ENCODE assay signal across 7 cellular contexts in genomic region chr16:89461834-89462385, GRCh38. TPM values are rescaled to one million over a fixed set of nuclear protein-coding genes. Genes with fewer than 3 reads are reported as not detected.
DNase-seq lines count a peak whose midpoint lies in the region; ATAC-seq, FAIRE-seq and TF ChIP-seq lines count a peak whose summit lies in the region.
"Not testable (repeated sequence)": the region's sequence is repeated elsewhere in the genome, so short reads cannot be mapped to it uniquely, and the experiment has no call there.

No MANE protein-coding gene starts in this region.

- in situ Hi-C loops in HepG2 (cut with HindIII; ENCODE audit: extremely low pct_ligation_motif_present, low pct_unique_long_range_greater_than_20kb), result not testable (repeated sequence)

- H3K36me3 Mint-ChIP-seq in CD4-positive, alpha-beta memory T cell, result peaks cover 7 to 26% of the 10 kb centered on the region in 2 donors
- H3K36me3 Mint-ChIP-seq in T-cell; activated naive CD8-positive, alpha-beta T cell: not testable (repeated sequence)
- peaks cover 59% of the 10 kb centered on the region for H3K36me3 Mint-ChIP-seq in effector memory CD8-positive, alpha-beta T cell (ENCODE audit: insufficient read depth)

- peaks cover 56% of the 10 kb centered on the region for H4K20me1 ChIP-seq in Karpas-422 (ENCODE audit: insufficient read depth, low read depth, low read length)
- H4K20me1 ChIP-seq in HepG2 (ENCODE audit: insufficient read depth, low read length), result peaks cover 75% of the 10 kb centered on the region

- H3K9ac ChIP-seq in Karpas-422 (ENCODE audit: low read length); HepG2 (ENCODE audit: insufficient read depth, low read depth, low read length): not testable (repeated sequence)

- WGBS in HepG2 (ENCODE audit: low lambda C conversion rate), result 92% methylated on average over 12 of the region's 22 CpGs

- FAIRE-seq in HepG2 (lab: Jason Lieb, UNC), result not testable (repeated sequence)

- H3K9me3 Mint-ChIP-seq in CD4-positive, alpha-beta memory T cell; T-cell; activated naive CD8-positive, alpha-beta T cell (ENCODE audit: low read depth); effector memory CD8-positive, alpha-beta T cell: not testable (repeated sequence)

- peaks cover 61% of the 10 kb centered on the region for H3K79me2 ChIP-seq in Karpas-422 (ENCODE audit: low read length)
- peaks cover 82% of the 10 kb centered on the region for H3K79me2 ChIP-seq in HepG2 (ENCODE audit: insufficient read depth, low read length)

- POLR2A ChIA-PET in A673 (lab: Charles Lee; ENCODE audit: low non-redundant PET), result interaction anchor here (0.6 kb wide), 1 partner anchor 461 kb away, joined by 3 read pairs; no protein-coding TSS in a partner anchor
- POLR2A ChIA-PET in CD4-positive, alpha-beta memory T cell (lab: Charles Lee; ENCODE audit: partially characterized antibody), result interaction anchor here (0.9 kb wide), 1 partner anchor 11 kb away, joined by 3 read pairs; no protein-coding TSS in a partner anchor
- POLR2A ChIA-PET in T-cell (lab: Charles Lee), result interaction anchor here (0.5 to 0.9 kb wide), 2 partner anchors 22 to 42 kb away, joined by 3 read pairs; no protein-coding TSS in a partner anchor
- POLR2A ChIA-PET in HepG2 (lab: Yijun Ruan, JAX), result interaction anchor here (1.1 kb wide), 1 partner anchor 52 kb away, joined by 3 read pairs; no protein-coding TSS in a partner anchor

- H3K9me3 ChIP-seq in A673 (ENCODE audit: low read depth, low read length, poor library complexity, severe bottlenecking); CD4-positive, alpha-beta memory T cell (ENCODE audit: control insufficient read depth in 1 of 2, low read length in 2 of 2); Karpas-422 (ENCODE audit: low read length); HepG2 (ENCODE audit: low read length): not testable (repeated sequence)

- CTCF ChIA-PET in A673 (lab: Charles Lee); HepG2 (lab: Yijun Ruan, JAX; ENCODE audit: low intra/inter-chr PET ratio, low total read pairs): not testable (repeated sequence)
- CTCF ChIA-PET in CD4-positive, alpha-beta memory T cell (lab: Charles Lee; ENCODE audit: partially characterized antibody), result interaction anchor here (0.6 to 1.3 kb wide), 2 partner anchors 47 to 52 kb away, joined by 3 read pairs; no protein-coding TSS in a partner anchor
- CTCF ChIA-PET in T-cell (lab: Charles Lee), result interaction anchor here (1.0 to 1.3 kb wide), 2 partner anchors 11 to 15 kb away, joined by 5 to 8 read pairs; no protein-coding TSS in a partner anchor

- H3K4me3 Mint-ChIP-seq in CD4-positive, alpha-beta memory T cell; T-cell; activated naive CD8-positive, alpha-beta T cell: not testable (repeated sequence)
- H3K4me3 Mint-ChIP-seq in effector memory CD8-positive, alpha-beta T cell, result peak overlapping the region; percentile 31 to 48

- BruUV-seq in A673 (replicated peaks; lab: Mats Ljungman, UMichigan); HepG2 (replicated peaks; lab: Mats Ljungman, UMichigan): not testable (repeated sequence)

- intact Hi-C loops in A673 (cut with micrococcal nuclease; ENCODE audit: unreplicated experiment); CD4-positive, alpha-beta memory T cell (cut with micrococcal nuclease); HepG2 (cut with micrococcal nuclease; ENCODE audit: unreplicated experiment): not testable (repeated sequence)

- H3K27me3 ChIP-seq in A673 (replicated peaks; ENCODE audit: insufficient read depth, low read depth, low read length, poor library complexity); CD4-positive, alpha-beta memory T cell (ENCODE audit: insufficient read depth, low read length); Karpas-422 (ENCODE audit: low read length); HepG2 (ENCODE audit: control insufficient read depth in 1 of 2, insufficient read depth in 2 of 2, low read length in 2 of 2): not testable (repeated sequence)

- H3K27ac ChIP-seq in A673 (ENCODE audit: low read depth, low read length, poor library complexity, severe bottlenecking); CD4-positive, alpha-beta memory T cell (ENCODE audit: low read depth, low read length); Karpas-422 (ENCODE audit: low read length); HepG2 (ENCODE audit: extremely low read length, insufficient read depth, low read length): not testable (repeated sequence)

- H3K4me3 ChIP-seq in A673 (ENCODE audit: low read depth, low read length, poor library complexity, severe bottlenecking); CD4-positive, alpha-beta memory T cell (ENCODE audit: low read length in 2 of 2); Karpas-422 (ENCODE audit: low read length); HepG2 (replicated peaks in 1 of 3; ENCODE audit: insufficient read depth in 1 of 3, low read depth in 2 of 3, low read length in 3 of 3): not testable (repeated sequence)

- peaks cover 36% of the 10 kb centered on the region for H3K4me1 ChIP-seq in A673 (ENCODE audit: insufficient read depth, low read length, poor library complexity, severe bottlenecking)
- peaks cover 61% of the 10 kb centered on the region for H3K4me1 ChIP-seq in CD4-positive, alpha-beta memory T cell (ENCODE audit: insufficient read depth, low read length)
- not testable (repeated sequence) for H3K4me1 ChIP-seq in Karpas-422 (ENCODE audit: low read length)
- peaks cover 81% of the 10 kb centered on the region for H3K4me1 ChIP-seq in HepG2 (ENCODE audit: insufficient read depth, low read length)

- H2AFZ ChIP-seq in Karpas-422 (ENCODE audit: low read length); HepG2 (ENCODE audit: low read length): not testable (repeated sequence)

- peak; percentile 84 for DNase-seq in A673 (ENCODE audit: low spot score)
- DNase-seq in CD4-positive, alpha-beta memory T cell; T-cell; effector memory CD8-positive, alpha-beta T cell; HepG2 (ENCODE audit: low spot score): not testable (repeated sequence)
- peak; percentile 38 for DNase-seq in Karpas-422

- TF ChIP-seq RAD21 in HepG2 (CRISPR knock-in tag; IDR thresholded peaks at IDR 0.05), result not testable (repeated sequence)

- peaks cover 45 to 78% (median 58%) of the 10 kb centered on the region in 4 donors for H3K4me1 Mint-ChIP-seq in CD4-positive, alpha-beta memory T cell
- H3K4me1 Mint-ChIP-seq in T-cell, result peaks cover 73 to 76% (median 75%) of the 10 kb centered on the region in 3 donors
- peaks cover 68% of the 10 kb centered on the region for H3K4me1 Mint-ChIP-seq in activated naive CD8-positive, alpha-beta T cell (ENCODE audit: low read depth)
- H3K4me1 Mint-ChIP-seq in effector memory CD8-positive, alpha-beta T cell (ENCODE audit: low read depth in 2 of 2), result peaks cover 47 to 52% of the 10 kb centered on the region in 2 donors

- TF ChIP-seq POLR2A in HepG2 (IDR thresholded peaks at IDR 0.05; ENCODE audit: insufficient read depth in 1 of 2, low read depth in 2 of 2, low read length in 2 of 2), result not testable (repeated sequence)

- H3K27ac Mint-ChIP-seq in CD4-positive, alpha-beta memory T cell, result peak overlapping the region in 4 of 7 donors; percentile 47 to 68 (median 63)
- peak overlapping the region; percentile 11 to 24 for H3K27ac Mint-ChIP-seq in T-cell
- peak overlapping the region; percentile 34 for H3K27ac Mint-ChIP-seq in activated naive CD8-positive, alpha-beta T cell
- peak overlapping the region; percentile 23 to 79 for H3K27ac Mint-ChIP-seq in effector memory CD8-positive, alpha-beta T cell

- H3K9me2 ChIP-seq in Karpas-422 (replicated peaks; ENCODE audit: insufficient read depth, low read length), result not testable (repeated sequence)

- H3K4me2 ChIP-seq in Karpas-422 (ENCODE audit: low read depth, low read length, poor library complexity, severe bottlenecking); HepG2 (ENCODE audit: low read depth, low read length): not testable (repeated sequence)

- not testable (repeated sequence) for TF ChIP-seq EP300 in HepG2 (IDR thresholded peaks at IDR 0.05; ENCODE audit: low read depth in 2 of 2, low read length in 2 of 2); HepG2 (CRISPR knock-in tag; IDR thresholded peaks at IDR 0.05; ENCODE audit: borderline replicate concordance)

- H3K27me3 Mint-ChIP-seq in CD4-positive, alpha-beta memory T cell; T-cell; activated naive CD8-positive, alpha-beta T cell; effector memory CD8-positive, alpha-beta T cell: not testable (repeated sequence)

- not testable (repeated sequence) for H3K36me3 ChIP-seq in A673 (ENCODE audit: insufficient read depth, low read length, poor library complexity, severe bottlenecking); CD4-positive, alpha-beta memory T cell (ENCODE audit: insufficient read depth, low read length); Karpas-422 (ENCODE audit: insufficient read depth, low read length); HepG2 (replicated peaks in 1 of 2; ENCODE audit: control insufficient read depth in 1 of 2, insufficient read depth in 2 of 2, low read length in 2 of 2)

- ATAC-seq in T-cell (replicated peaks in 1 of 4); effector memory CD8-positive, alpha-beta T cell (replicated peaks); HepG2: not testable (repeated sequence)

- TF ChIP-seq CTCF in A673 (conservative IDR thresholded peaks at IDR 0.05; ENCODE audit: low read depth, low read length); HepG2 (CRISPR knock-in tag; IDR thresholded peaks at IDR 0.05): not testable (repeated sequence)

RNA-seq across cellular contexts. Expression of gene ANKRD11, which starts 28.5 kb away (rescaled TPM):
- 217 and 248 TPM in 2 replicates for total RNA-seq in A673 (2021)
- total RNA-seq in CD4-positive, alpha-beta memory T cell, result 100 to 1,000 TPM; 229 to 246 TPM
- polyA plus RNA-seq in CD4-positive, alpha-beta memory T cell, result 10 to 100 TPM in 1 of 2 donors, 1 to 10 TPM in 1; 3.9 to 49.7 TPM
- total RNA-seq in Karpas-422 (2014; rRNA removed; shearing (Covaris generic); ENCODE audit: low replicate concordance), result 28.5 and 29.9 TPM in 2 replicates
- 100 to 1,000 TPM; 257 to 294 (median 271) TPM for total RNA-seq in T-cell
- total RNA-seq in HepG2 (2016; rRNA removed; fragmentation: Illumina TruSeq; extraction: Trizol), result 21.4 and 24.4 TPM in 2 replicates
- total RNA-seq in HepG2 (2016; cell fraction: cytosol; rRNA removed; fragmentation: Illumina TruSeq; extraction: Trizol; ENCODE audit: low read depth), result 54.2 and 55.2 TPM in 2 replicates
- total RNA-seq in HepG2 (2016; cell fraction: insoluble cytoplasmic fraction; rRNA removed; fragmentation: Illumina TruSeq; extraction: Trizol), result 17.9 and 22.3 TPM in 2 replicates
- total RNA-seq in HepG2 (2016; cell fraction: membrane; rRNA removed; fragmentation: Illumina TruSeq; extraction: Trizol), result 22.4 and 27.0 TPM in 2 replicates
- total RNA-seq in HepG2 (2016; cell fraction: nucleus; rRNA removed; fragmentation: Illumina TruSeq; extraction: Trizol), result 48.5 and 63.5 TPM in 2 replicates
- polyA plus RNA-seq in HepG2 (2011; rRNA removed), result 38.4 and 42.3 TPM in 2 replicates
- 31.1 and 36.3 TPM in 2 replicates for polyA plus RNA-seq in HepG2 (2011; cell fraction: cytosol; rRNA removed)
- 155 and 191 TPM in 2 replicates for polyA plus RNA-seq in HepG2 (2011; cell fraction: nucleus; rRNA removed)
- 78.6 and 89.8 TPM in 2 replicates for polyA plus RNA-seq in HepG2 (2012)
- polyA plus RNA-seq in HepG2 (2016; cell fraction: cytosol; fragmentation: Illumina TruSeq; extraction: Trizol; ENCODE audit: low read depth), result 10.6 and 13.9 TPM in 2 replicates
- 35.2 and 50.6 TPM in 2 replicates for polyA plus RNA-seq in HepG2 (2016; cell fraction: insoluble cytoplasmic fraction; fragmentation: Illumina TruSeq; extraction: Trizol; ENCODE audit: low read depth)
- polyA plus RNA-seq in HepG2 (2016; cell fraction: membrane; fragmentation: Illumina TruSeq; extraction: Trizol; ENCODE audit: low read depth), result 29.5 and 30.6 TPM in 2 replicates
- polyA plus RNA-seq in HepG2 (2016; cell fraction: nucleus; fragmentation: Illumina TruSeq; extraction: Trizol; ENCODE audit: insufficient read depth, low read depth), result 190 and 216 TPM in 2 replicates
- polyA minus RNA-seq in HepG2 (2011; rRNA and poly(A)+ RNA removed; ENCODE audit: low replicate concordance), result 38.6 and 64.5 TPM in 2 replicates
- polyA minus RNA-seq in HepG2 (2011; cell fraction: cytosol; rRNA and poly(A)+ RNA removed), result 32.5 and 37.0 TPM in 2 replicates
- polyA minus RNA-seq in HepG2 (2011; cell fraction: nucleus; rRNA and poly(A)+ RNA removed), result 104 and 109 TPM in 2 replicates

RNA-seq across cellular contexts. Expression of gene SPG7, which starts 46.3 kb away (rescaled TPM):
- total RNA-seq in A673 (2021) (100 and 113 TPM in 2 replicates), T-cell (100 to 1,000 TPM; 161 to 203 (median 184) TPM), HepG2 (2016; rRNA removed; fragmentation: Illumina TruSeq; extraction: Trizol) (63.9 and 136 TPM in 2 replicates)
- total RNA-seq in CD4-positive, alpha-beta memory T cell, result 100 to 1,000 TPM; 157 to 160 TPM
- polyA plus RNA-seq in CD4-positive, alpha-beta memory T cell, result 10 to 100 TPM; 46.4 to 48.5 TPM
- total RNA-seq in Karpas-422 (2014; rRNA removed; shearing (Covaris generic); ENCODE audit: low replicate concordance), result 44.6 and 74.8 TPM in 2 replicates
- total RNA-seq in HepG2 (2016; cell fraction: cytosol; rRNA removed; fragmentation: Illumina TruSeq; extraction: Trizol; ENCODE audit: low read depth), result 47.1 and 47.6 TPM in 2 replicates
- total RNA-seq in HepG2 (2016; cell fraction: insoluble cytoplasmic fraction; rRNA removed; fragmentation: Illumina TruSeq; extraction: Trizol), result 54.6 and 131 TPM in 2 replicates
- 46.3 and 47.0 TPM in 2 replicates for total RNA-seq in HepG2 (2016; cell fraction: membrane; rRNA removed; fragmentation: Illumina TruSeq; extraction: Trizol)
- total RNA-seq in HepG2 (2016; cell fraction: nucleus; rRNA removed; fragmentation: Illumina TruSeq; extraction: Trizol), result 148 and 166 TPM in 2 replicates
- 66.0 and 77.5 TPM in 2 replicates for polyA plus RNA-seq in HepG2 (2011; rRNA removed)
- 41.6 and 46.2 TPM in 2 replicates for polyA plus RNA-seq in HepG2 (2011; cell fraction: cytosol; rRNA removed)
- 327 and 378 TPM in 2 replicates for polyA plus RNA-seq in HepG2 (2011; cell fraction: nucleus; rRNA removed)
- 69.0 and 72.2 TPM in 2 replicates for polyA plus RNA-seq in HepG2 (2012)
- 8.2 and 9.5 TPM in 2 replicates for polyA plus RNA-seq in HepG2 (2016; cell fraction: cytosol; fragmentation: Illumina TruSeq; extraction: Trizol; ENCODE audit: low read depth)
- 43.3 and 56.0 TPM in 2 replicates for polyA plus RNA-seq in HepG2 (2016; cell fraction: insoluble cytoplasmic fraction; fragmentation: Illumina TruSeq; extraction: Trizol; ENCODE audit: low read depth)
- polyA plus RNA-seq in HepG2 (2016; cell fraction: membrane; fragmentation: Illumina TruSeq; extraction: Trizol; ENCODE audit: low read depth), result 16.9 and 17.6 TPM in 2 replicates
- polyA plus RNA-seq in HepG2 (2016; cell fraction: nucleus; fragmentation: Illumina TruSeq; extraction: Trizol; ENCODE audit: insufficient read depth, low read depth), result 304 and 336 TPM in 2 replicates
- 76.1 and 106 TPM in 2 replicates for polyA minus RNA-seq in HepG2 (2011; rRNA and poly(A)+ RNA removed; ENCODE audit: low replicate concordance)
- 59.0 and 61.6 TPM in 2 replicates for polyA minus RNA-seq in HepG2 (2011; cell fraction: cytosol; rRNA and poly(A)+ RNA removed)
- 140 and 143 TPM in 2 replicates for polyA minus RNA-seq in HepG2 (2011; cell fraction: nucleus; rRNA and poly(A)+ RNA removed)
